2 cellular contexts compared by ENCODE assay signal in the genomic region with DNA sequence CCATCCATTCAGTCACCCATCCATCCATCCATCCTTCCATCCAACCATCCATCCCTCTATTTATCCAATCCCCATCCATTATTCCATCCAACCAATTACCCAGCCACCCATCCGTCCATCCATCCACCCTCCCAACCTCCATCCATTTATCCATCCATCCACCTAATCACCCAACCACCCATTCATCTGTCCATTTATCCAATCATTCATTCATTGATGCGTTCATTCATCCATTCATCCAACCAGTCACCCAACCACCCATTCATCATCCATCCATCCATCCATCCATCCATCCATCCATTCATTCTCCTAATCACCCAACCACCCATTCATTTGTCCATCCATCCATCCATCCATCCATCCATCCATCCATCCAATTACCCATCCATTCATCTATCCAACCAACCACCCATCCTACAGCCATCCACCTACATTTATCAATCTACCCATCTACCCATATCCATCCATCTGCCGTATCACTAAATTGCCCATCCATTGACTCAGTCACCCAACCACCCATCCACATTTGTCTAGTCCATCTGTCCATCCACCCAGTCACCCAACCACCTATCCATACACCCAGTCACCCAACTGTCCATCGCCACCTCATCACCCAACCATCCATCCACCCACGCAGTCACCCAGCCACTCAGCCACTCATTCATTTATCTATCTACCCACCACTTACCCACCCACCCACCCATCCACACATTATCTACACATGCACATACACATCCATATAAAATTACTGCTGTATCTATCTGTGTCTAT.
TF ChIP-seq lines count a peak whose summit lies in the region.

No MANE protein-coding gene starts in this region.

TF ChIP-seq in IMR-90, 13 proteins besides CTCF, POLR2A, EP300 and RAD21:
- TF ChIP-seq RFX5 (IDR thresholded peaks at IDR 0.05; ENCODE audit: low read depth, low read length) (no peak), CHD1 (IDR thresholded peaks at IDR 0.05; ENCODE audit: low read depth, low read length) (no peak), SMC3 (IDR thresholded peaks at IDR 0.05; ENCODE audit: low read depth, low read length) (no peak), MAFK (IDR thresholded peaks at IDR 0.05; ENCODE audit: low read depth, low read length) (no peak), RCOR1 (IDR thresholded peaks at IDR 0.05; ENCODE audit: insufficient replicate concordance, low read length) (no peak), FOS (IDR thresholded peaks at IDR 0.05; ENCODE audit: low read depth, low read length) (no peak), CEBPB (IDR thresholded peaks at IDR 0.05; ENCODE audit: low read depth, low read length) (no peak), NFE2L2 (IDR thresholded peaks at IDR 0.05; ENCODE audit: low read depth, low read length) (no peak), BHLHE40 (IDR thresholded peaks at IDR 0.05; ENCODE audit: low read depth, low read length) (no peak)
- TF ChIP-seq, protein P1, sequence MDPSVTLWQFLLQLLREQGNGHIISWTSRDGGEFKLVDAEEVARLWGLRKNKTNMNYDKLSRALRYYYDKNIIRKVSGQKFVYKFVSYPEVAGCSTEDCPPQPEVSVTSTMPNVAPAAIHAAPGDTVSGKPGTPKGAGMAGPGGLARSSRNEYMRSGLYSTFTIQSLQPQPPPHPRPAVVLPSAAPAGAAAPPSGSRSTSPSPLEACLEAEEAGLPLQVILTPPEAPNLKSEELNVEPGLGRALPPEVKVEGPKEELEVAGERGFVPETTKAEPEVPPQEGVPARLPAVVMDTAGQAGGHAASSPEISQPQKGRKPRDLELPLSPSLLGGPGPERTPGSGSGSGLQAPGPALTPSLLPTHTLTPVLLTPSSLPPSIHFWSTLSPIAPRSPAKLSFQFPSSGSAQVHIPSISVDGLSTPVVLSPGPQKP (IDR thresholded peaks at IDR 0.05; ENCODE audit: borderline replicate concordance, low read depth, low read length), result no peak
- TF ChIP-seq, protein P2, sequence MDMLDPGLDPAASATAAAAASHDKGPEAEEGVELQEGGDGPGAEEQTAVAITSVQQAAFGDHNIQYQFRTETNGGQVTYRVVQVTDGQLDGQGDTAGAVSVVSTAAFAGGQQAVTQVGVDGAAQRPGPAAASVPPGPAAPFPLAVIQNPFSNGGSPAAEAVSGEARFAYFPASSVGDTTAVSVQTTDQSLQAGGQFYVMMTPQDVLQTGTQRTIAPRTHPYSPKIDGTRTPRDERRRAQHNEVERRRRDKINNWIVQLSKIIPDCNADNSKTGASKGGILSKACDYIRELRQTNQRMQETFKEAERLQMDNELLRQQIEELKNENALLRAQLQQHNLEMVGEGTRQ (IDR thresholded peaks at IDR 0.05; ENCODE audit: low read depth, low read length), result no peak

TF ChIP-seq in H1, 55 proteins besides CTCF, POLR2A, EP300 and RAD21:
- TF ChIP-seq SIN3A (conservative IDR thresholded peaks at IDR 0.05 in 1 of 2, IDR thresholded peaks at IDR 0.05 in 1 of 2; ENCODE audit: low read depth in 1 of 2, low read length in 2 of 2), result no peak
- no peak for TF ChIP-seq SAP30 (IDR thresholded peaks at IDR 0.05; ENCODE audit: insufficient read depth, insufficient replicate concordance, low read length)
- no peak for TF ChIP-seq CTBP2 (IDR thresholded peaks at IDR 0.05; ENCODE audit: borderline replicate concordance, insufficient read depth, insufficient read length, low read length)
- no peak for TF ChIP-seq EZH2 (IDR thresholded peaks at IDR 0.05; ENCODE audit: low read depth, low read length, severe bottlenecking)
- no peak for TF ChIP-seq POU5F1 (IDR thresholded peaks at IDR 0.05; ENCODE audit: low read depth, low read length)
- no peak for TF ChIP-seq CEBPB (IDR thresholded peaks at IDR 0.05; ENCODE audit: low read depth, low read length)
- TF ChIP-seq, protein P3, sequence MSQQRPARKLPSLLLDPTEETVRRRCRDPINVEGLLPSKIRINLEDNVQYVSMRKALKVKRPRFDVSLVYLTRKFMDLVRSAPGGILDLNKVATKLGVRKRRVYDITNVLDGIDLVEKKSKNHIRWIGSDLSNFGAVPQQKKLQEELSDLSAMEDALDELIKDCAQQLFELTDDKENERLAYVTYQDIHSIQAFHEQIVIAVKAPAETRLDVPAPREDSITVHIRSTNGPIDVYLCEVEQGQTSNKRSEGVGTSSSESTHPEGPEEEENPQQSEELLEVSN (IDR thresholded peaks at IDR 0.05), result no peak
- TF ChIP-seq GABPA (IDR thresholded peaks at IDR 0.05; ENCODE audit: borderline replicate concordance, insufficient read depth, low read length), result no peak
- no peak for TF ChIP-seq PHF8 (conservative IDR thresholded peaks at IDR 0.05; ENCODE audit: low read depth, low read length)
